Comparison of ENCODE assay signal across 14 cellular contexts in the genomic region with DNA sequence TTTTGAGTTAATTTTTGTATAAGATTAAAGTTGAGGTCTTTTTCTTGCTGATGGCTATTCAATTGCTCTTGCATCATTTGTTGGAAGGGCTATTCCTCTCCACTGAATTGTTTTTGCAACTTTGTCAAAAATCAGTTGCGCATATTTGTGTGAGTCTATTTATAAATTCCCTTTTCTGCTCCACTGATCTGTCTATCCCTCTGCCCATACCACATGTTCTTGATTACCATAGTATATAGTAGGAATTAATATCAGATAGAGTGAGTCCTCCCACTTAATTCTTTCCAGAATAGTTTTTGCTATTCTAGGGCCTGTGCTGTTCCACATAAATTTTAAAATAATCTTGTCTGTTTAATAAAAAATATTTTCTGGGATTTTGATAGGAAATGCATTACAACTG.
DNase-seq lines count a peak whose midpoint lies in the region; ATAC-seq and TF ChIP-seq lines count a peak whose summit lies in the region.
"Had no signal": no experiment of that assay in that cellular context is flagged by ENCODE, and none has a peak within 500 bp of the region (broad histone marks: within the 10 kb centered on the region; RNA-seq: fewer than 3 reads in every experiment).

No MANE protein-coding gene starts in this region.

- ATAC-seq in SK-N-SH treated with all-trans-retinoic acid at 6 μM for 48 hours, result no peak; the same call in 2 of the 3 replicates
- no peak for ATAC-seq in activated T-cell treated with anti-CD3 and anti-CD28 coated beads, Interleukin-2, amount 50 U/mL, for 72 hours (replicated peaks in 1 of 2)
- ATAC-seq: HCT116 had no signal

- 0 out of 2 replicates have a peak overlapping the region, but pooled peaks have one; percentile 5 for H3K9ac ChIP-seq in BLaER1
- H3K9ac ChIP-seq in mesenchymal stem cell (ENCODE audit: low read length), result peak overlapping the region; percentile 83

- H3K4me3 Mint-ChIP-seq in activated T-cell treated with anti-CD3 and anti-CD28 coated beads, Interleukin-2, amount 50 U/mL, for 72 hours, result no peak overlapping the region
- H3K4me3 Mint-ChIP-seq: CD4-positive, CD25-positive, alpha-beta regulatory T cell had no signal

- H3K4me2 ChIP-seq in BLaER1, result peak overlapping the region; percentile 62
- H3K4me2 ChIP-seq in mesenchymal stem cell (ENCODE audit: low read length, poor library complexity, severe bottlenecking), result no peak overlapping the region

- no peak overlapping the region for H3K27ac Mint-ChIP-seq in activated T-cell treated with anti-CD3 and anti-CD28 coated beads, Interleukin-2, amount 50 U/mL, for 72 hours
- H3K27ac Mint-ChIP-seq: CD4-positive, CD25-positive, alpha-beta regulatory T cell had no signal

- TF ChIP-seq CTCF in fibroblast of mammary gland (conservative IDR thresholded peaks at IDR 0.05; ENCODE audit: control insufficient read depth, insufficient read depth, low read depth, low read length), result no peak

- no peak overlapping the region for H3K14ac ChIP-seq in mesenchymal stem cell (ENCODE audit: low read length in 2 of 2)

- no peak overlapping the region for H2BK120ac ChIP-seq in mesenchymal stem cell (ENCODE audit: low read depth, low read length)

- H4K8ac ChIP-seq in mesenchymal stem cell (ENCODE audit: low read length), result no peak overlapping the region

- H3K4me1 Mint-ChIP-seq in activated T-cell treated with anti-CD3 and anti-CD28 coated beads, Interleukin-2, amount 50 U/mL, for 72 hours (ENCODE audit: low read depth), result no peaks in the 10 kb centered on the region
- H3K4me1 Mint-ChIP-seq: CD4-positive, CD25-positive, alpha-beta regulatory T cell had no signal

- no peak overlapping the region for H3K4ac ChIP-seq in mesenchymal stem cell (ENCODE audit: low read depth in 1 of 2, low read length in 2 of 2)

- H2BK5ac ChIP-seq in mesenchymal stem cell (ENCODE audit: low read depth, low read length, poor library complexity, severe bottlenecking), result no peak overlapping the region

- H4K91ac ChIP-seq in mesenchymal stem cell (ENCODE audit: low read length), result no peak overlapping the region

- H3K36me3 ChIP-seq in BLaER1 (no peaks in the 10 kb centered on the region), mesenchymal stem cell (ENCODE audit: control insufficient read depth in 1 of 2, insufficient read depth in 2 of 2, low read depth in 1 of 2, low read length in 2 of 2) (no peaks in the 10 kb centered on the region)
- H3K36me3 ChIP-seq: BE2C had no signal

- H3K18ac ChIP-seq in mesenchymal stem cell (ENCODE audit: low read depth in 1 of 2, low read length in 2 of 2), result no peak overlapping the region

- DNase-seq in fibroblast of mammary gland (ENCODE audit: low read depth) (peak; percentile 40), mesenchymal stem cell (no peak), head of caudate nucleus (no peak)
- no peak for DNase-seq in activated CD4-positive, alpha-beta T cell treated with anti-CD3 and anti-CD28 coated beads for 48 hours
- no peak for DNase-seq in activated T-cell treated with anti-CD3 and anti-CD28 coated beads, Interleukin-2, amount 50 U/mL, for 72 hours
- DNase-seq: ACHN; BE2C; CD4-positive, CD25-positive, alpha-beta regulatory T cell; DMS53; GF-D8 had no signal

- H3K4me3 ChIP-seq in BLaER1 (peak overlapping the region; percentile 34; the same call in 1 of the 2 replicates), fibroblast of mammary gland (ENCODE audit: control insufficient read depth, low read depth, low read length) (no peak overlapping the region), mesenchymal stem cell (ENCODE audit: insufficient read depth in 1 of 2, low read depth in 1 of 2, low read length in 2 of 2) (peak overlapping the region in 1 of 2 experiments; percentile 12)

- no peak overlapping the region for H2BK15ac ChIP-seq in mesenchymal stem cell (ENCODE audit: low read depth, poor library complexity, severe bottlenecking)

- H3K4me1 ChIP-seq in BLaER1 (peaks cover 31% of the 10 kb centered on the region), mesenchymal stem cell (ENCODE audit: control insufficient read depth, insufficient read depth, low read depth, low read length) (no peaks in the 10 kb centered on the region)
- H3K4me1 ChIP-seq: BE2C had no signal

- H3K79me1 ChIP-seq in mesenchymal stem cell (replicated peaks; ENCODE audit: low read length, poor library complexity, severe bottlenecking), result no peaks in the 10 kb centered on the region

- H3K23ac ChIP-seq in mesenchymal stem cell (ENCODE audit: low read length in 2 of 2), result no peak overlapping the region

- H2BK12ac ChIP-seq in mesenchymal stem cell (ENCODE audit: low read length in 2 of 2), result no peak overlapping the region

- H3K9me3 ChIP-seq in BLaER1, result peaks cover 13% of the 10 kb centered on the region; the same call in 1 of the 2 replicates
- no peaks in the 10 kb centered on the region for H3K9me3 ChIP-seq in mesenchymal stem cell (ENCODE audit: control insufficient read depth, low read length)
- H3K9me3 ChIP-seq: BE2C had no signal

- peaks cover 32% of the 10 kb centered on the region for H3K27me3 Mint-ChIP-seq in activated T-cell treated with anti-CD3 and anti-CD28 coated beads, Interleukin-2, amount 50 U/mL, for 72 hours (ENCODE audit: low read depth)

- H3K27me3 ChIP-seq in BLaER1 (no peaks in the 10 kb centered on the region), mesenchymal stem cell (ENCODE audit: control insufficient read depth in 1 of 2, insufficient read depth in 1 of 2, low read length in 2 of 2) (peaks cover 0 to 4% of the 10 kb centered on the region in 2 experiments)
- H3K27me3 ChIP-seq: BE2C had no signal

- H4K20me1 ChIP-seq in BLaER1, result no peaks in the 10 kb centered on the region

- no peaks in the 10 kb centered on the region for H3K9me3 Mint-ChIP-seq in activated T-cell treated with anti-CD3 and anti-CD28 coated beads, Interleukin-2, amount 50 U/mL, for 72 hours
- H3K9me3 Mint-ChIP-seq: CD4-positive, CD25-positive, alpha-beta regulatory T cell had no signal

- intact Hi-C loops in head of caudate nucleus (cut with DNase I), result no loop called here

- no CpG with 5 or more reads among the region's 1 CpG for whole genome bisulfite sequencing in mesenchymal stem cell

- H3K27ac ChIP-seq in BLaER1, result peak overlapping the region; percentile 48; the same call in 1 of the 2 replicates
- no peak overlapping the region for H3K27ac ChIP-seq in mesenchymal stem cell (ENCODE audit: low read length, poor library complexity, severe bottlenecking)
- H3K27ac ChIP-seq: HL-60 had no signal

- H2AK5ac ChIP-seq in mesenchymal stem cell (ENCODE audit: low read length, severe bottlenecking), result no peak overlapping the region

- H3K36me3 Mint-ChIP-seq in activated T-cell treated with anti-CD3 and anti-CD28 coated beads, Interleukin-2, amount 50 U/mL, for 72 hours (ENCODE audit: insufficient read depth in 2 of 2), result no peaks in the 10 kb centered on the region
- H3K36me3 Mint-ChIP-seq: CD4-positive, CD25-positive, alpha-beta regulatory T cell had no signal

- H2AFZ ChIP-seq in mesenchymal stem cell (ENCODE audit: low read depth, low read length), result no peak overlapping the region

TF ChIP-seq in SK-N-SH treated with all-trans-retinoic acid at 6 μM for 48 hours, 23 proteins besides CTCF, POLR2A, EP300 and RAD21:
- TF ChIP-seq CSDC2 (CRISPR knock-in tag; IDR thresholded peaks at IDR 0.05) (no peak), TCF4 (CRISPR knock-in tag; IDR thresholded peaks at IDR 0.05; ENCODE audit: borderline replicate concordance) (peak; percentile 77; the same call in 1 of the 2 replicates)
